1 cellular context compared by ENCODE assay signal in genomic region chr12:50932787-50933280, GRCh38.
A peak's percentile ranks its signal among the peaks of the same experiment; 100 is the strongest.
TF ChIP-seq lines count a peak whose summit lies in the region.

No MANE protein-coding gene starts in this region.

TF ChIP-seq in liver, 16 proteins besides CTCF, POLR2A, EP300 and RAD21 (continued from another document):
- TF ChIP-seq REST (IDR thresholded peaks at IDR 0.05) = peak; percentile 44
- TF ChIP-seq, protein P1, sequence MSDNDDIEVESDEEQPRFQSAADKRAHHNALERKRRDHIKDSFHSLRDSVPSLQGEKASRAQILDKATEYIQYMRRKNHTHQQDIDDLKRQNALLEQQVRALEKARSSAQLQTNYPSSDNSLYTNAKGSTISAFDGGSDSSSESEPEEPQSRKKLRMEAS (IDR thresholded peaks at IDR 0.05) = peak; percentile 78
TF ChIP-seq in liver: peak in this region for 13.
